20 cellular contexts compared by ENCODE assay signal in the genomic region with DNA sequence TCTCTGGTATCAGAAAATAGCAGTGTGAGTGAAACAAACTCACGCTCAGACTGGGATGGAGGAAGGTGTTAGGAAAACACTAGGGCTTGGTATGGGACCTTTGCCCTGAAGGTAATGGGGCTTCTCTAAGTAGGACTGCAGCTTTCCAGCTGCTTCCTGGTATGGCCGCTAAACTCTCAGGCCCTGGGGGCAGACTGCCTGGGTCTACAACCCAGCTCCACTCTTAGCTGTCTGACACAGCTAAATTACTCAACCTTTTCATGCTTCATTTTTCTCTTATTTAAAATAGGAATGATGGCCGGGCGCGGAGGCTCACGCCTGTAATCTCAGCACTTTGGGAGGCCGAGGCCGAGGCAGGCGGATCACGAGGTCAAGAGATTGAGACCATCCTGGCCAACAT. TPM values are rescaled to one million over a fixed set of nuclear protein-coding genes. Genes with fewer than 3 reads are reported as not detected.
A peak's percentile ranks its signal among the peaks of the same experiment; 100 is the strongest.
DNase-seq lines count a peak whose midpoint lies in the region; ATAC-seq and TF ChIP-seq lines count a peak whose summit lies in the region.
"Had no signal": no experiment of that assay in that cellular context is flagged by ENCODE, and none has a peak within 500 bp of the region (broad histone marks: within the 10 kb centered on the region; RNA-seq: fewer than 3 reads in every experiment).

No MANE protein-coding gene starts in this region.

- BruUV-seq in PC-9 (replicated peaks; lab: Mats Ljungman, UMichigan), result no TSS peak

- H3K27me3 ChIP-seq in GM23338 (ENCODE audit: insufficient read depth) (no peaks in the 10 kb centered on the region), PC-9 (ENCODE audit: insufficient read depth, low read depth) (no peaks in the 10 kb centered on the region), hepatocyte (no peaks in the 10 kb centered on the region)
- H3K27me3 ChIP-seq: MG63, Peyer's patch had no signal

- no peaks in the 10 kb centered on the region for H3K36me3 ChIP-seq in GM23338 (ENCODE audit: insufficient read depth)
- no peaks in the 10 kb centered on the region for H3K36me3 ChIP-seq in PC-9 (ENCODE audit: low read depth)
- no peaks in the 10 kb centered on the region for H3K36me3 ChIP-seq in hepatocyte (replicated peaks; ENCODE audit: insufficient read depth, low read depth)
- H3K36me3 ChIP-seq: MG63, Peyer's patch had no signal

- H3K4me3 Mint-ChIP-seq in GM23338, result no peak overlapping the region

- no peak overlapping the region for H3K27ac Mint-ChIP-seq in GM23338
- H3K27ac Mint-ChIP-seq: CD4-positive, CD25-positive, alpha-beta regulatory T cell had no signal

- ATAC-seq in GM23338 (0 out of 3 replicates have a peak, but pooled peaks have one; percentile 29), GM19328 (IDR thresholded peaks at IDR 0.05; ENCODE audit: unreplicated experiment) (no peak)

- H2AFZ ChIP-seq in GM23338, result no peak overlapping the region
- no peak overlapping the region; the same call in 1 of the 2 replicates for H2AFZ ChIP-seq in PC-9
- no peak overlapping the region for H2AFZ ChIP-seq in hepatocyte
- H2AFZ ChIP-seq: GM23248 had no signal

- H3K4me2 ChIP-seq in GM23338, result no peak overlapping the region
- H3K4me2 ChIP-seq in PC-9, result peak overlapping the region; percentile 20
- no peak overlapping the region for H3K4me2 ChIP-seq in hepatocyte
- H3K4me2 ChIP-seq: KMS-11 had no signal

- POLR2A ChIA-PET in PC-9 (lab: Charles Lee; ENCODE audit: unreplicated experiment), result interaction anchor here (0.6 kb wide), 1 partner anchor 40 kb away, joined by 3 read pairs; no protein-coding TSS in a partner anchor

- WGBS in hepatocyte (ENCODE audit: low lambda C conversion rate, missing lambda C conversion rate), result 89% methylated on average over 10 of the region's 10 CpGs

- no peaks in the 10 kb centered on the region for H4K20me1 ChIP-seq in GM23338 (replicated peaks; ENCODE audit: insufficient read depth)
- H4K20me1 ChIP-seq in PC-9 (ENCODE audit: insufficient read depth), result no peaks in the 10 kb centered on the region
- H4K20me1 ChIP-seq in hepatocyte (ENCODE audit: insufficient read depth, poor library complexity, severe bottlenecking), result no peaks in the 10 kb centered on the region

- no peaks in the 10 kb centered on the region; the same call in 2 of the 3 replicates for H3K4me1 Mint-ChIP-seq in GM23338

- H3K79me2 ChIP-seq in GM23338 (replicated peaks; ENCODE audit: insufficient read depth) (no peaks in the 10 kb centered on the region), PC-9 (ENCODE audit: low read depth) (no peaks in the 10 kb centered on the region), hepatocyte (peaks cover 4% of the 10 kb centered on the region)

- H3K36me3 Mint-ChIP-seq in GM23338 (ENCODE audit: low read depth), result no peaks in the 10 kb centered on the region; the same call in 2 of the 3 replicates
- H3K36me3 Mint-ChIP-seq: CD4-positive, CD25-positive, alpha-beta regulatory T cell had no signal

- H3K27me3 Mint-ChIP-seq in GM23338 (ENCODE audit: insufficient read depth, low read depth, poor library complexity), result no peaks in the 10 kb centered on the region
- H3K27me3 Mint-ChIP-seq: CD4-positive, CD25-positive, alpha-beta regulatory T cell had no signal

- DNase-seq in GM23338 (ENCODE audit: low spot score) (no peak), PC-9 (peak; percentile 56 to 92), hepatocyte (ENCODE audit: low spot score) (peak; percentile 6), renal cortical epithelial cell (ENCODE audit: low read depth) (peak; percentile 43), NOMO-1 (lab: John Stamatoyannopoulos, UW; ENCODE audit: unreplicated experiment in 2 of 2) (no peak), NCI-H2196 (lab: John Stamatoyannopoulos, UW; ENCODE audit: unreplicated experiment) (no peak)
- DNase-seq: ACHN; AML-193; CD4-positive, CD25-positive, alpha-beta regulatory T cell; DMS79; GM23248; MG63; NCI-H1105; NCI-H187; NCI-H2171; NCI-H82; Peyer's patch; SHP77 had no signal

- TF ChIP-seq CTCF in GM23338 (conservative IDR thresholded peaks at IDR 0.05; ENCODE audit: low read depth in 2 of 2) (no peak), PC-9 (conservative IDR thresholded peaks at IDR 0.05) (no peak), hepatocyte (IDR thresholded peaks at IDR 0.05; ENCODE audit: poor library complexity) (no peak)

- H3K4me1 ChIP-seq in GM23338 (ENCODE audit: insufficient read depth) (no peaks in the 10 kb centered on the region), PC-9 (replicated peaks; ENCODE audit: insufficient read depth) (peaks cover 18% of the 10 kb centered on the region), hepatocyte (ENCODE audit: insufficient read depth) (no peaks in the 10 kb centered on the region)

- H3K9me2 ChIP-seq in GM23338 (ENCODE audit: insufficient read depth) (0 out of 2 replicates have a peak, but pooled peaks cover 3% of the 10 kb centered on the region), PC-9 (ENCODE audit: insufficient read depth) (no peaks in the 10 kb centered on the region), hepatocyte (replicated peaks; ENCODE audit: insufficient read depth) (no peaks in the 10 kb centered on the region)

- no peaks in the 10 kb centered on the region for H3K9me3 Mint-ChIP-seq in GM23338

- no peaks in the 10 kb centered on the region for H3F3A ChIP-seq in GM23338 (replicated peaks; ENCODE audit: low read depth)
- peaks cover 4% of the 10 kb centered on the region; the same call in 1 of the 2 replicates for H3F3A ChIP-seq in PC-9 (ENCODE audit: insufficient read depth, low read depth)

- H3K4me3 ChIP-seq in GM23338, result no peak overlapping the region
- H3K4me3 ChIP-seq in PC-9, result no peak overlapping the region
- H3K4me3 ChIP-seq in hepatocyte, result no peak overlapping the region
- H3K4me3 ChIP-seq: GM23248, MG63, Peyer's patch had no signal

- H3K9me3 ChIP-seq in PC-9 (ENCODE audit: insufficient read depth, low read depth), result no peaks in the 10 kb centered on the region
- H3K9me3 ChIP-seq in hepatocyte (ENCODE audit: low read depth), result no peaks in the 10 kb centered on the region
- H3K9me3 ChIP-seq: Peyer's patch had no signal

- no peak overlapping the region for H3K27ac ChIP-seq in GM23338 (ENCODE audit: low read depth)
- H3K27ac ChIP-seq in PC-9, result 0 out of 2 replicates have a peak overlapping the region, but pooled peaks have one; percentile 11
- no peak overlapping the region for H3K27ac ChIP-seq in hepatocyte
- H3K27ac ChIP-seq: GM23248, KMS-11, Peyer's patch had no signal

- intact Hi-C loops in PC-9 (cut with micrococcal nuclease; ENCODE audit: unreplicated experiment), result no loop called here

- CTCF ChIA-PET in PC-9 (lab: Charles Lee), result no interaction called here

RNA-seq across cellular contexts. Expression of a gene that starts 5.2 kb away (rescaled TPM):
- total RNA-seq in GM23338 (2014; rRNA removed; shearing (Covaris generic)), result 45.9 and 72.8 TPM in 2 replicates
- polyA plus RNA-seq in GM23338 (2016; fragmentation: Nextera tagmentation; extraction: Ambion mirVana), result 13.9 and 15.2 TPM in 2 replicates
- 36.5 and 37.2 TPM in 2 replicates for total RNA-seq in PC-9 (2021)
- 19.9 and 21.5 TPM in 2 replicates for total RNA-seq in hepatocyte
- polyA plus RNA-seq in hepatocyte, result 9.8 and 12.5 TPM in 2 replicates
- total RNA-seq in renal cortical epithelial cell, result 21.2 and 43.9 TPM in 2 replicates

RNA-seq across cellular contexts. Expression of a gene that starts 57.0 kb away (rescaled TPM):
- total RNA-seq in GM23338 (2014; rRNA removed; shearing (Covaris generic)), result 31.8 and 51.0 TPM in 2 replicates
- polyA plus RNA-seq in GM23338 (2016; fragmentation: Nextera tagmentation; extraction: Ambion mirVana) (5.9 and 8.2 TPM in 2 replicates), hepatocyte (29.6 and 29.7 TPM in 2 replicates)
- total RNA-seq in PC-9 (2021) (59.1 and 73.0 TPM in 2 replicates), hepatocyte (106 and 107 TPM in 2 replicates), renal cortical epithelial cell (78.5 and 122 TPM in 2 replicates)

Comparison
In these comparisons a context has a peak if more than half of its experiments do, and no peak if none do; other contexts are left out.
1. DNase-seq: peak in PC-9 (2 of 2), hepatocyte (single experiment) and renal cortical epithelial cell (single experiment); none in GM23338 (single experiment), NOMO-1 (0 of 2) and NCI-H2196 (single experiment).